16 cellular contexts compared by ENCODE assay signal in genomic region chr17:42522263-42522790, GRCh38. TPM values are rescaled to one million over a fixed set of nuclear protein-coding genes. Genes with fewer than 3 reads are reported as not detected.
DNase-seq lines count a peak whose midpoint lies in the region; ATAC-seq and TF ChIP-seq lines count a peak whose summit lies in the region.
"Had no signal": no experiment of that assay in that cellular context is flagged by ENCODE, and none has a peak within 500 bp of the region (broad histone marks: within the 10 kb centered on the region; RNA-seq: fewer than 3 reads in every experiment).

No MANE protein-coding gene starts in this region.

- H3K9me3 Mint-ChIP-seq in activated naive CD4-positive, alpha-beta T cell treated with anti-CD3 and anti-CD28 coated beads, Interleukin-2, amount 50 U/mL, for 72 hours: no peaks in the 10 kb centered on the region
- no peaks in the 10 kb centered on the region for H3K9me3 Mint-ChIP-seq in activated CD8-positive, alpha-beta memory T cell treated with anti-CD3 and anti-CD28 coated beads, Interleukin-2, amount 10 ng/mL, durations not matched to agents 7 days and 5 days (ENCODE audit: low read depth)
- H3K9me3 Mint-ChIP-seq: immature natural killer cell; neural crest cell; stimulated activated naive CD8-positive, alpha-beta T cell treated with anti-CD3 and anti-CD28 coated beads, Interleukin-15, Interleukin-2, amounts not matched to agents 100 ng/mL and 50 ng/mL, for 24 hours had no signal

- H3K36me3 ChIP-seq in prostate gland: no peaks in the 10 kb centered on the region
- H3K36me3 ChIP-seq in urinary bladder (ENCODE audit: insufficient read depth): no peaks in the 10 kb centered on the region
- H3K36me3 ChIP-seq in A673 (ENCODE audit: insufficient read depth, low read length, poor library complexity, severe bottlenecking): no peaks in the 10 kb centered on the region

- intact Hi-C loops in Right ventricle myocardium superior (cut with DNase I) (loop anchor here (5.0 to 10.0 kb wide), 2 partner anchors 205 to 338 kb away; partner anchors contain the start of genes HCRT and KCNH4), Right ventricle myocardium inferior (cut with DNase I) (loop anchor here (10.0 kb wide), 2 partner anchors 338 to 498 kb away; partner anchors contain the start of genes HCRT, KCNH4 and NKIRAS2), right cardiac atrium (cut with DNase I) (loop anchor here in 1 of 4 donors (10.0 kb wide), 1 partner anchor 88 kb away; no protein-coding TSS in a partner anchor), prostate gland (cut with DNase I) (no loop called here), A673 (cut with micrococcal nuclease; ENCODE audit: unreplicated experiment) (loop anchor here (10.0 kb wide), 1 partner anchor 208 kb away; no protein-coding TSS in a partner anchor)

- peak overlapping the region; percentile 99 for H3K27ac ChIP-seq in right cardiac atrium (ENCODE audit: low read length)
- H3K27ac ChIP-seq in prostate gland: peak overlapping the region; percentile 87 to 93
- H3K27ac ChIP-seq in urinary bladder (ENCODE audit: low read depth): peak overlapping the region; percentile 81
- no peak overlapping the region for H3K27ac ChIP-seq in A673 (ENCODE audit: low read depth, low read length, poor library complexity, severe bottlenecking)

- H3K9me3 ChIP-seq in right cardiac atrium (ENCODE audit: control insufficient read depth, low read length) (no peaks in the 10 kb centered on the region), prostate gland (no peaks in the 10 kb centered on the region), A673 (ENCODE audit: low read depth, low read length, poor library complexity, severe bottlenecking) (no peaks in the 10 kb centered on the region)
- H3K9me3 ChIP-seq: body of pancreas had no signal

- CTCF ChIA-PET in activated CD8-positive, alpha-beta memory T cell treated with anti-CD3 and anti-CD28 coated beads, Interleukin-2, amount 10 ng/mL, durations not matched to agents 7 days and 5 days (lab: Charles Lee): no interaction called here
- CTCF ChIA-PET in A673 (lab: Charles Lee): no interaction called here

- WGBS in right cardiac atrium: 60% methylated on average over 9 of the region's 9 CpGs
- WGBS in prostate gland: 72% methylated on average over 9 of the region's 9 CpGs
- 42% methylated on average over 9 of the region's 9 CpGs for WGBS in urinary bladder

- H3K27me3 ChIP-seq in right cardiac atrium (ENCODE audit: control insufficient read depth, insufficient read depth) (no peaks in the 10 kb centered on the region), prostate gland (replicated peaks; ENCODE audit: insufficient read depth) (no peaks in the 10 kb centered on the region), A673 (replicated peaks; ENCODE audit: insufficient read depth, low read depth, low read length, poor library complexity) (no peaks in the 10 kb centered on the region)
- H3K27me3 ChIP-seq: body of pancreas had no signal

- TF ChIP-seq CTCF in prostate gland (IDR thresholded peaks at IDR 0.05): no peak
- TF ChIP-seq CTCF in A673 (conservative IDR thresholded peaks at IDR 0.05; ENCODE audit: low read depth, low read length): no peak

- BruUV-seq in A673 (replicated peaks; lab: Mats Ljungman, UMichigan): no TSS peak

- no peak overlapping the region for H3K4me3 Mint-ChIP-seq in activated CD8-positive, alpha-beta memory T cell treated with anti-CD3 and anti-CD28 coated beads, Interleukin-2, amount 10 ng/mL, durations not matched to agents 7 days and 5 days
- H3K4me3 Mint-ChIP-seq: immature natural killer cell; neural crest cell; stimulated activated naive CD8-positive, alpha-beta T cell treated with anti-CD3 and anti-CD28 coated beads, Interleukin-15, Interleukin-2, amounts not matched to agents 100 ng/mL and 50 ng/mL, for 24 hours had no signal

- H3K4me3 ChIP-seq in right cardiac atrium (ENCODE audit: low read length): no peak overlapping the region
- H3K4me3 ChIP-seq in prostate gland: no peak overlapping the region
- H3K4me3 ChIP-seq in urinary bladder (ENCODE audit: low read depth, low read length): no peak overlapping the region
- no peak overlapping the region for H3K4me3 ChIP-seq in A673 (ENCODE audit: low read depth, low read length, poor library complexity, severe bottlenecking)
- H3K4me3 ChIP-seq: body of pancreas had no signal

- POLR2A ChIA-PET in A673 (lab: Charles Lee; ENCODE audit: low non-redundant PET): no interaction called here

- peak overlapping the region in 1 of 2 donors; percentile 27 for H3K27ac Mint-ChIP-seq in activated naive CD4-positive, alpha-beta T cell treated with anti-CD3 and anti-CD28 coated beads, Interleukin-2, amount 50 U/mL, for 72 hours
- H3K27ac Mint-ChIP-seq in activated CD8-positive, alpha-beta memory T cell treated with anti-CD3 and anti-CD28 coated beads, Interleukin-2, amount 10 ng/mL, durations not matched to agents 7 days and 5 days: no peak overlapping the region
- H3K27ac Mint-ChIP-seq: immature natural killer cell; stimulated activated naive CD8-positive, alpha-beta T cell treated with anti-CD3 and anti-CD28 coated beads, Interleukin-15, Interleukin-2, amounts not matched to agents 100 ng/mL and 50 ng/mL, for 24 hours had no signal

- no peak for TF ChIP-seq POLR2A in prostate gland (IDR thresholded peaks at IDR 0.05)

- H3K4me1 ChIP-seq in right cardiac atrium (ENCODE audit: control insufficient read depth, insufficient read depth, low read length) (peaks cover 35% of the 10 kb centered on the region), prostate gland (replicated peaks) (peaks cover 8% of the 10 kb centered on the region), urinary bladder (ENCODE audit: insufficient read depth) (no peaks in the 10 kb centered on the region), A673 (ENCODE audit: insufficient read depth, low read length, poor library complexity, severe bottlenecking) (peaks cover 29% of the 10 kb centered on the region)

- H3K4me1 Mint-ChIP-seq in activated CD8-positive, alpha-beta memory T cell treated with anti-CD3 and anti-CD28 coated beads, Interleukin-2, amount 10 ng/mL, durations not matched to agents 7 days and 5 days: peaks cover 27% of the 10 kb centered on the region

- ATAC-seq in Right ventricle myocardium superior (ENCODE audit: poor library complexity): no peak
- no peak for ATAC-seq in Right ventricle myocardium inferior
- no peak for ATAC-seq in right cardiac atrium
- ATAC-seq in activated naive CD4-positive, alpha-beta T cell treated with anti-CD3 and anti-CD28 coated beads, Interleukin-2, amount 50 U/mL, for 72 hours: no peak
- ATAC-seq in activated CD8-positive, alpha-beta memory T cell treated with anti-CD3 and anti-CD28 coated beads, Interleukin-2, amount 10 ng/mL, durations not matched to agents 7 days and 5 days: no peak
- ATAC-seq: activated CD4-positive, CD25-positive, alpha-beta regulatory T cell treated with anti-CD3 and anti-CD28 coated beads, Interleukin-2, amount 50 U/mL, for 24 hours; body of pancreas had no signal

- DNase-seq in Right ventricle myocardium superior: peak; percentile 42
- no peak for DNase-seq in Right ventricle myocardium inferior (ENCODE audit: missing footprints)
- DNase-seq in right cardiac atrium: peak in 2 of 3 donors; percentile 54 to 71
- no peak for DNase-seq in prostate gland (ENCODE audit: low spot score)
- no peak for DNase-seq in activated naive CD4-positive, alpha-beta T cell treated with anti-CD3 and anti-CD28 coated beads, Interleukin-2, amount 50 U/mL, for 72 hours (ENCODE audit: low spot score in 2 of 2)
- no peak for DNase-seq in activated CD8-positive, alpha-beta memory T cell treated with anti-CD3 and anti-CD28 coated beads, Interleukin-2, amount 10 ng/mL, durations not matched to agents 7 days and 5 days
- no peak for DNase-seq in A673 (ENCODE audit: low spot score)
- DNase-seq: activated T-cell treated with anti-CD3 and anti-CD28 coated beads, Interleukin-2, amount 50 U/mL, for 48 hours; body of pancreas; immature natural killer cell; NCI-H1092; stimulated activated CD4-positive, alpha-beta T cell treated with anti-CD3 and anti-CD28 coated beads, Interleukin-2, amount 100 ng/mL, for 48 hours had no signal

- H3K36me3 Mint-ChIP-seq in activated naive CD4-positive, alpha-beta T cell treated with anti-CD3 and anti-CD28 coated beads, Interleukin-2, amount 50 U/mL, for 72 hours: peaks cover 0 to 4% of the 10 kb centered on the region in 2 donors
- no peaks in the 10 kb centered on the region for H3K36me3 Mint-ChIP-seq in activated CD8-positive, alpha-beta memory T cell treated with anti-CD3 and anti-CD28 coated beads, Interleukin-2, amount 10 ng/mL, durations not matched to agents 7 days and 5 days

- H3K27me3 Mint-ChIP-seq in activated CD8-positive, alpha-beta memory T cell treated with anti-CD3 and anti-CD28 coated beads, Interleukin-2, amount 10 ng/mL, durations not matched to agents 7 days and 5 days: peaks cover 48% of the 10 kb centered on the region

RNA-seq across cellular contexts. Expression of gene NAGLU, which starts 13.7 kb away (rescaled TPM):
- total RNA-seq in Right ventricle myocardium superior (8.3 TPM), Right ventricle myocardium inferior (8.6 TPM), right cardiac atrium (10 to 100 TPM; 11.3 to 18.8 (median 15.0) TPM), prostate gland (100 to 1,000 TPM in 1 of 2 donors, 10 to 100 TPM in 1; 81.5 to 123 TPM), urinary bladder (18.0 TPM), A673 (2021) (9.6 and 12.7 TPM in 2 replicates)
- polyA plus RNA-seq in right cardiac atrium (13.7 TPM), urinary bladder (40.3 TPM)
- 10 to 100 TPM; 13.1 to 16.9 TPM for total RNA-seq in activated naive CD4-positive, alpha-beta T cell treated with anti-CD3 and anti-CD28 coated beads, Interleukin-2, amount 50 U/mL, for 72 hours
- 10 to 100 TPM; 18.2 to 19.4 TPM for total RNA-seq in activated CD8-positive, alpha-beta memory T cell treated with anti-CD3 and anti-CD28 coated beads, Interleukin-2, amount 10 ng/mL, durations not matched to agents 7 days and 5 days

RNA-seq across cellular contexts. Expression of gene HSD17B1, which starts 30.4 kb away (rescaled TPM):
- total RNA-seq in Right ventricle myocardium superior (0.78 TPM), Right ventricle myocardium inferior (1.4 TPM), right cardiac atrium (1 to 10 TPM; 1.2 to 1.6 (median 1.4) TPM), prostate gland (10 to 100 TPM in 1 of 2 donors, 1 to 10 TPM in 1; 4.1 to 16.2 TPM), urinary bladder (1.5 TPM), A673 (2021) (0.59 and 0.60 TPM in 2 replicates)
- polyA plus RNA-seq in right cardiac atrium (2.5 TPM), urinary bladder (2.5 TPM)
- total RNA-seq in activated naive CD4-positive, alpha-beta T cell treated with anti-CD3 and anti-CD28 coated beads, Interleukin-2, amount 50 U/mL, for 72 hours: 1 to 10 TPM in 1 of 2 donors, under 1 TPM in 1; 0.76 to 1.7 TPM
- 1 to 10 TPM in 1 of 2 experiments, under 1 TPM in 1; 0.70 to 1.1 TPM for total RNA-seq in activated CD8-positive, alpha-beta memory T cell treated with anti-CD3 and anti-CD28 coated beads, Interleukin-2, amount 10 ng/mL, durations not matched to agents 7 days and 5 days

RNA-seq across cellular contexts. Expression of gene COASY, which starts 39.6 kb away (rescaled TPM):
- total RNA-seq in Right ventricle myocardium superior (41.6 TPM), Right ventricle myocardium inferior (45.6 TPM), right cardiac atrium (10 to 100 TPM; 32.4 to 45.5 (median 40.0) TPM), prostate gland (10 to 100 TPM; 52.6 to 80.5 TPM), urinary bladder (8.8 TPM), A673 (2021) (71.5 and 78.2 TPM in 2 replicates)
- polyA plus RNA-seq in right cardiac atrium (30.2 TPM), urinary bladder (43.7 TPM)
- 100 to 1,000 TPM in 1 of 2 donors, 10 to 100 TPM in 1; 86.4 to 124 TPM for total RNA-seq in activated naive CD4-positive, alpha-beta T cell treated with anti-CD3 and anti-CD28 coated beads, Interleukin-2, amount 50 U/mL, for 72 hours
- total RNA-seq in activated CD8-positive, alpha-beta memory T cell treated with anti-CD3 and anti-CD28 coated beads, Interleukin-2, amount 10 ng/mL, durations not matched to agents 7 days and 5 days: 100 to 1,000 TPM in 1 of 2 experiments, 10 to 100 TPM in 1; 95.9 to 108 TPM

RNA-seq across cellular contexts. Expression of gene MLX, which starts 44.6 kb away (rescaled TPM):
- total RNA-seq in Right ventricle myocardium superior (69.1 TPM), Right ventricle myocardium inferior (65.9 TPM), right cardiac atrium (10 to 100 TPM; 46.9 to 63.8 (median 54.2) TPM), prostate gland (10 to 100 TPM; 28.1 to 52.3 TPM), urinary bladder (17.1 TPM), A673 (2021) (32.8 and 33.7 TPM in 2 replicates)
- polyA plus RNA-seq in right cardiac atrium (65.0 TPM), urinary bladder (38.0 TPM)
- total RNA-seq in activated naive CD4-positive, alpha-beta T cell treated with anti-CD3 and anti-CD28 coated beads, Interleukin-2, amount 50 U/mL, for 72 hours: 10 to 100 TPM; 44.3 to 60.5 TPM
- total RNA-seq in activated CD8-positive, alpha-beta memory T cell treated with anti-CD3 and anti-CD28 coated beads, Interleukin-2, amount 10 ng/mL, durations not matched to agents 7 days and 5 days: 10 to 100 TPM; 54.8 to 60.4 TPM

RNA-seq across cellular contexts. Expression of gene PSMC3IP, which starts 55.2 kb away (rescaled TPM):
- total RNA-seq in Right ventricle myocardium superior: 2.3 TPM
- 3.4 TPM for total RNA-seq in Right ventricle myocardium inferior
- total RNA-seq in right cardiac atrium: 1 to 10 TPM; 1.4 to 3.3 (median 2.5) TPM
- polyA plus RNA-seq in right cardiac atrium: 2.2 TPM
- 10 to 100 TPM in 1 of 2 donors, 1 to 10 TPM in 1; 2.9 to 11.2 TPM for total RNA-seq in prostate gland
- 4.5 TPM for total RNA-seq in urinary bladder
- 7.9 TPM for polyA plus RNA-seq in urinary bladder
- total RNA-seq in activated naive CD4-positive, alpha-beta T cell treated with anti-CD3 and anti-CD28 coated beads, Interleukin-2, amount 50 U/mL, for 72 hours: 10 to 100 TPM; 24.7 to 52.5 TPM
- total RNA-seq in activated CD8-positive, alpha-beta memory T cell treated with anti-CD3 and anti-CD28 coated beads, Interleukin-2, amount 10 ng/mL, durations not matched to agents 7 days and 5 days: 10 to 100 TPM; 24.4 to 25.5 TPM
- 30.9 and 31.9 TPM in 2 replicates for total RNA-seq in A673 (2021)

Comparison
In these comparisons a context has a peak if more than half of its experiments do, and no peak if none do; other contexts are left out.
1. DNase-seq: peak in Right ventricle myocardium superior (single experiment) and right cardiac atrium (2 of 3); none in Right ventricle myocardium inferior (single experiment), prostate gland (single experiment), activated naive CD4-positive, alpha-beta T cell treated with anti-CD3 and anti-CD28 coated beads, Interleukin-2, amount 50 U/mL, for 72 hours (0 of 2), activated CD8-positive, alpha-beta memory T cell treated with anti-CD3 and anti-CD28 coated beads, Interleukin-2, amount 10 ng/mL, durations not matched to agents 7 days and 5 days (single experiment) and A673 (single experiment).